ENCODE assay signal across 15 cellular contexts in the genomic region with DNA sequence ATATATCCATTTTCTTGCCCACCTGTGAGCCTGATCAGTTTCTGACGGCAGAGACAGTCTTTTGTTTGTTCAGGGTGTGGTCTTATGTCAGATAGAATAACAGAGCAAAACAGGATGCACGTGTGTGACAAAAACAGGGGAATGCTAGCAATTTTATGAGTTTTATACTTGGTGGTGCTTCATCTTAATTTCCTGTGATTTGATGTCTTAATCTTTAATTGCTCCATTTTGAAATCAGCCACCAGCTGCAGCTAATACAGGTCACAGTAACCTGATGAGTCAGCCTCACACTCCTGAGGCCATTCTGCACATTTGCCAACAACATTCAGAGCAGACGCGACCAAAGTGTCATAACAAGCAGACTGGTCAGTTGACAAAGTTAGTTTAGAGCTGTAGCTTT. TPM values are rescaled to one million over a fixed set of nuclear protein-coding genes. Genes with fewer than 3 reads are reported as not detected.
A peak's percentile ranks its signal among the peaks of the same experiment; 100 is the strongest.
DNase-seq lines count a peak whose midpoint lies in the region; ATAC-seq, FAIRE-seq and TF ChIP-seq lines count a peak whose summit lies in the region.
"Had no signal": no experiment of that assay in that cellular context is flagged by ENCODE, and none has a peak within 500 bp of the region (broad histone marks: within the 10 kb centered on the region; RNA-seq: fewer than 3 reads in every experiment).

No MANE protein-coding gene starts in this region.

- H3K27me3 ChIP-seq in adrenal gland (no peaks in the 10 kb centered on the region), foreskin keratinocyte (no peaks in the 10 kb centered on the region), endodermal cell (ENCODE audit: control insufficient read depth, insufficient read depth, low read length, poor library complexity, severe bottlenecking) (no peaks in the 10 kb centered on the region), mesenchymal stem cell (ENCODE audit: control insufficient read depth in 1 of 2, insufficient read depth in 1 of 2, low read length in 2 of 2) (no peaks in the 10 kb centered on the region)
- H3K27me3 ChIP-seq: upper lobe of right lung had no signal

- H4K91ac ChIP-seq in mesenchymal stem cell (ENCODE audit: low read length), result no peak overlapping the region

- H3K23ac ChIP-seq in mesenchymal stem cell (ENCODE audit: low read length in 2 of 2), result no peak overlapping the region

- no peak overlapping the region for H3K4me3 Mint-ChIP-seq in endodermal cell
- no peak overlapping the region for H3K4me3 Mint-ChIP-seq in natural killer cell treated with Interleukin-12 subunit alpha and Interleukin-12 subunit beta and Interleukin-15 and Interleukin-18, amount 100 ng/mL, for 72 hours
- H3K4me3 Mint-ChIP-seq: activated naive CD4-positive, alpha-beta T cell treated with anti-CD3 and anti-CD28 coated beads for 36 hours; central memory CD8-positive, alpha-beta T cell had no signal

- H3K4me1 ChIP-seq in adrenal gland (replicated peaks in 1 of 2) (no peaks in the 10 kb centered on the region), foreskin keratinocyte (peaks cover 6% of the 10 kb centered on the region), endodermal cell (ENCODE audit: control insufficient read depth, insufficient read depth, low read length) (no peaks in the 10 kb centered on the region), mesenchymal stem cell (ENCODE audit: control insufficient read depth, insufficient read depth, low read depth, low read length) (no peaks in the 10 kb centered on the region)
- H3K4me1 ChIP-seq: upper lobe of right lung had no signal

- peaks cover 14% of the 10 kb centered on the region for H3K9me3 Mint-ChIP-seq in endodermal cell
- no peaks in the 10 kb centered on the region for H3K9me3 Mint-ChIP-seq in natural killer cell treated with Interleukin-12 subunit alpha and Interleukin-12 subunit beta and Interleukin-15 and Interleukin-18, amount 100 ng/mL, for 72 hours
- H3K9me3 Mint-ChIP-seq: activated naive CD4-positive, alpha-beta T cell treated with anti-CD3 and anti-CD28 coated beads for 36 hours; central memory CD8-positive, alpha-beta T cell had no signal

- H3K9ac ChIP-seq in endodermal cell (ENCODE audit: extremely low read depth, low read length, poor library complexity, severe bottlenecking) (no peak overlapping the region), mesenchymal stem cell (ENCODE audit: low read length) (no peak overlapping the region)

- H2BK120ac ChIP-seq in mesenchymal stem cell (ENCODE audit: low read depth, low read length), result no peak overlapping the region

- no peaks in the 10 kb centered on the region for H3K27me3 Mint-ChIP-seq in endodermal cell (ENCODE audit: insufficient read depth)
- H3K27me3 Mint-ChIP-seq in natural killer cell treated with Interleukin-12 subunit alpha and Interleukin-12 subunit beta and Interleukin-15 and Interleukin-18, amount 100 ng/mL, for 72 hours, result no peaks in the 10 kb centered on the region
- H3K27me3 Mint-ChIP-seq: central memory CD8-positive, alpha-beta T cell; progenitor cell of endocrine pancreas had no signal

- no peak overlapping the region for H2AFZ ChIP-seq in mesenchymal stem cell (ENCODE audit: low read depth, low read length)

- H2BK15ac ChIP-seq in mesenchymal stem cell (ENCODE audit: low read depth, poor library complexity, severe bottlenecking), result no peak overlapping the region

- H2BK12ac ChIP-seq in mesenchymal stem cell (ENCODE audit: low read length in 2 of 2), result no peak overlapping the region

- H3K4me2 ChIP-seq in mesenchymal stem cell (ENCODE audit: low read length, poor library complexity, severe bottlenecking), result no peak overlapping the region

- peaks cover 5% of the 10 kb centered on the region for H3K36me3 Mint-ChIP-seq in endodermal cell (ENCODE audit: low read depth)
- H3K36me3 Mint-ChIP-seq in natural killer cell treated with Interleukin-12 subunit alpha and Interleukin-12 subunit beta and Interleukin-15 and Interleukin-18, amount 100 ng/mL, for 72 hours, result no peaks in the 10 kb centered on the region

- no peak overlapping the region for H2AK5ac ChIP-seq in mesenchymal stem cell (ENCODE audit: low read length, severe bottlenecking)

- no peak overlapping the region for H3K4me3 ChIP-seq in adrenal gland
- H3K4me3 ChIP-seq in endodermal cell (ENCODE audit: low read length), result no peak overlapping the region
- H3K4me3 ChIP-seq in mesenchymal stem cell (ENCODE audit: insufficient read depth in 1 of 2, low read depth in 1 of 2, low read length in 2 of 2), result no peak overlapping the region
- H3K4me3 ChIP-seq: upper lobe of right lung had no signal

- no peaks in the 10 kb centered on the region for H3K36me3 ChIP-seq in adrenal gland (replicated peaks in 1 of 2)
- no peaks in the 10 kb centered on the region for H3K36me3 ChIP-seq in endodermal cell (ENCODE audit: control insufficient read depth, insufficient read depth, low read length)
- H3K36me3 ChIP-seq in mesenchymal stem cell (ENCODE audit: control insufficient read depth in 1 of 2, insufficient read depth in 2 of 2, low read depth in 1 of 2, low read length in 2 of 2), result no peaks in the 10 kb centered on the region
- H3K36me3 ChIP-seq: upper lobe of right lung had no signal

- no peak overlapping the region for H3K4ac ChIP-seq in mesenchymal stem cell (ENCODE audit: low read depth in 1 of 2, low read length in 2 of 2)

- no peak overlapping the region for H2BK5ac ChIP-seq in mesenchymal stem cell (ENCODE audit: low read depth, low read length, poor library complexity, severe bottlenecking)

- no peak overlapping the region for H4K8ac ChIP-seq in mesenchymal stem cell (ENCODE audit: low read length)

- no peak overlapping the region for H3K18ac ChIP-seq in mesenchymal stem cell (ENCODE audit: low read depth in 1 of 2, low read length in 2 of 2)

- H3K79me1 ChIP-seq in mesenchymal stem cell (replicated peaks; ENCODE audit: low read length, poor library complexity, severe bottlenecking), result no peaks in the 10 kb centered on the region

- no peak overlapping the region for H3K14ac ChIP-seq in mesenchymal stem cell (ENCODE audit: low read length in 2 of 2)

- H3K27ac Mint-ChIP-seq in endodermal cell, result no peak overlapping the region
- no peak overlapping the region for H3K27ac Mint-ChIP-seq in natural killer cell treated with Interleukin-12 subunit alpha and Interleukin-12 subunit beta and Interleukin-15 and Interleukin-18, amount 100 ng/mL, for 72 hours
- H3K27ac Mint-ChIP-seq: activated naive CD4-positive, alpha-beta T cell treated with anti-CD3 and anti-CD28 coated beads for 36 hours; progenitor cell of endocrine pancreas had no signal

- peaks cover 3% of the 10 kb centered on the region for H3K4me1 Mint-ChIP-seq in endodermal cell
- H3K4me1 Mint-ChIP-seq in natural killer cell treated with Interleukin-12 subunit alpha and Interleukin-12 subunit beta and Interleukin-15 and Interleukin-18, amount 100 ng/mL, for 72 hours (ENCODE audit: low read depth in 2 of 2), result no peaks in the 10 kb centered on the region
- H3K4me1 Mint-ChIP-seq: central memory CD8-positive, alpha-beta T cell had no signal

- DNase-seq in H54 (ENCODE audit: insufficient read length, low spot score) (no peak), adrenal gland (peak; percentile 18 to 79 (median 45)), foreskin keratinocyte (no peak), endodermal cell (no peak), pons (ENCODE audit: low spot score) (no peak), mesenchymal stem cell (no peak)
- DNase-seq in natural killer cell treated with Interleukin-12 subunit alpha and Interleukin-12 subunit beta and Interleukin-15 and Interleukin-18, amount 100 ng/mL, for 72 hours (ENCODE audit: low spot score), result no peak
- DNase-seq: activated naive CD4-positive, alpha-beta T cell treated with anti-CD3 and anti-CD28 coated beads for 36 hours; NCI-H1092 treated with DMSO at 0.1 percent for 48 hours; NCI-H524; stimulated activated CD8-positive, alpha-beta memory T cell treated with anti-CD3 and anti-CD28 coated beads, Interleukin-4, amount 100 ng/mL, for 48 hours; upper lobe of right lung had no signal

- peak; percentile 24 for ATAC-seq in foreskin keratinocyte
- no peak for ATAC-seq in natural killer cell treated with Interleukin-12 subunit alpha and Interleukin-12 subunit beta and Interleukin-15 and Interleukin-18, amount 100 ng/mL, for 72 hours
- ATAC-seq: upper lobe of right lung had no signal

- H3K27ac ChIP-seq in 22Rv1, result peak overlapping the region; percentile 46
- H3K27ac ChIP-seq in adrenal gland, result no peak overlapping the region
- no peak overlapping the region for H3K27ac ChIP-seq in foreskin keratinocyte
- no peak overlapping the region for H3K27ac ChIP-seq in endodermal cell (ENCODE audit: low read depth, low read length)
- no peak overlapping the region for H3K27ac ChIP-seq in mesenchymal stem cell (ENCODE audit: low read length, poor library complexity, severe bottlenecking)
- H3K27ac ChIP-seq: upper lobe of right lung had no signal

- intact Hi-C loops in adrenal gland (cut with DNase I), result no loop called here

- no peaks in the 10 kb centered on the region for H3K9me3 ChIP-seq in adrenal gland (replicated peaks in 1 of 3)
- H3K9me3 ChIP-seq in endodermal cell (ENCODE audit: control insufficient read depth, low read length), result no peaks in the 10 kb centered on the region
- H3K9me3 ChIP-seq in mesenchymal stem cell (ENCODE audit: control insufficient read depth, low read length), result no peaks in the 10 kb centered on the region
- H3K9me3 ChIP-seq: upper lobe of right lung had no signal

- 56 to 73% (median 58%) methylated on average over 4 of the region's 4 CpGs for WGBS in adrenal gland, 4 donors
- 87 to 95% methylated on average over 3 to 4 of the region's 4 CpGs for WGBS in endodermal cell (ENCODE audit: insufficient coverage in 1 of 2, insufficient read length in 1 of 2), 2 experiments
- 93% methylated on average over 4 of the region's 4 CpGs for WGBS in mesenchymal stem cell

- peak; percentile 20 for FAIRE-seq in H54 (lab: Jason Lieb, UNC)

- TF ChIP-seq CTCF in 22Rv1 (IDR thresholded peaks at IDR 0.05) (no peak), adrenal gland (IDR thresholded peaks at IDR 0.05) (no peak), foreskin keratinocyte (conservative IDR thresholded peaks at IDR 0.05) (no peak), endodermal cell (conservative IDR thresholded peaks at IDR 0.05) (no peak)

- TF ChIP-seq POLR2A in H54 (IDR thresholded peaks at IDR 0.05; ENCODE audit: low read depth, low read length) (no peak), adrenal gland (IDR thresholded peaks at IDR 0.05) (no peak)

RNA-seq across cellular contexts. Expression of a gene that starts 42.3 kb away (rescaled TPM):
- 10 to 100 TPM in 7 of 8 donors, 1 to 10 TPM in 1; 6.1 to 16.4 (median 12.2) TPM for total RNA-seq in adrenal gland
- 1 to 10 TPM; 2.9 to 8.0 (median 7.3) TPM for polyA plus RNA-seq in adrenal gland
- total RNA-seq in foreskin keratinocyte, result 5.2 and 5.8 TPM in 2 replicates
- polyA plus RNA-seq in foreskin keratinocyte, result 0.93 and 0.97 TPM in 2 replicates
- 10 to 100 TPM; 19.4 to 20.8 TPM for total RNA-seq in endodermal cell
- polyA plus RNA-seq in endodermal cell (2013, experiment 1 of 2), result 5.9 TPM
- 4.9 TPM for polyA plus RNA-seq in endodermal cell (2013, experiment 2 of 2)
- 3.2 TPM for polyA plus RNA-seq in mesenchymal stem cell (2013, experiment 1 of 2)
- polyA plus RNA-seq in mesenchymal stem cell (2013, experiment 2 of 2), result 3.1 TPM
- total RNA-seq in natural killer cell treated with Interleukin-12 subunit alpha and Interleukin-12 subunit beta and Interleukin-15 and Interleukin-18, amount 100 ng/mL, for 72 hours, result 1 to 10 TPM; 3.4 to 5.4 TPM

Comparison
In these comparisons a context has a peak if more than half of its experiments do, and no peak if none do; other contexts are left out.
1. DNase-seq: peak in adrenal gland (7 of 7); none in H54 (single experiment), foreskin keratinocyte (0 of 2), endodermal cell (single experiment), pons (single experiment), mesenchymal stem cell (single experiment) and natural killer cell treated with Interleukin-12 subunit alpha and Interleukin-12 subunit beta and Interleukin-15 and Interleukin-18, amount 100 ng/mL, for 72 hours (single experiment).